ENCODE assay signal across 27 cellular contexts in genomic region chr11:10780040-10780439, GRCh38. TPM values are rescaled to one million over a fixed set of nuclear protein-coding genes. Genes with fewer than 3 reads are reported as not detected.
DNase-seq lines count a peak whose midpoint lies in the region; ATAC-seq and TF ChIP-seq lines count a peak whose summit lies in the region.
"Had no signal": no experiment of that assay in that cellular context is flagged by ENCODE, and none has a peak within 500 bp of the region (broad histone marks: within the 10 kb centered on the region; RNA-seq: fewer than 3 reads in every experiment).

No MANE protein-coding gene starts in this region.

- peaks cover 3% of the 10 kb centered on the region for H3K4me1 Mint-ChIP-seq in T-helper 17 cell
- H3K4me1 Mint-ChIP-seq: CD8-positive, alpha-beta memory T cell had no signal

- H3K4me1 ChIP-seq in HCT116 (ENCODE audit: control insufficient read depth in 1 of 2, insufficient read depth in 2 of 2, low read length in 2 of 2) = no peaks in the 10 kb centered on the region
- H3K4me1 ChIP-seq in smooth muscle cell (ENCODE audit: low read depth) = peaks cover 24% of the 10 kb centered on the region
- H3K4me1 ChIP-seq in ascending aorta = no peaks in the 10 kb centered on the region

- H3K4me3 ChIP-seq in HCT116 (replicated peaks in 1 of 2; ENCODE audit: low read depth in 1 of 2, low read length in 2 of 2) (no peak overlapping the region), epithelial cell of esophagus (ENCODE audit: low read length) (no peak overlapping the region), smooth muscle cell (no peak overlapping the region), ascending aorta (no peak overlapping the region)
- H3K4me3 ChIP-seq: GM12878, SJCRH30 had no signal

- no peaks in the 10 kb centered on the region for H3K27me3 Mint-ChIP-seq in T-helper 17 cell
- H3K27me3 Mint-ChIP-seq: CD8-positive, alpha-beta memory T cell; IgD-negative memory B cell had no signal

- peaks cover 8% of the 10 kb centered on the region for H3K36me3 Mint-ChIP-seq in T-helper 17 cell (ENCODE audit: low read depth)

- DNase-seq in HCT116 (ENCODE audit: low read depth, low spot score) = no peak
- DNase-seq in T-helper 17 cell = no peak
- DNase-seq in epithelial cell of esophagus (ENCODE audit: low read depth) = peak; percentile 24
- DNase-seq in smooth muscle cell (lab: John Stamatoyannopoulos, UW; ENCODE audit: unreplicated experiment) = no peak
- no peak for DNase-seq in stimulated activated CD4-positive, alpha-beta T cell treated with anti-CD3 and anti-CD28 coated beads, Interleukin-12 subunit alpha, Interleukin-12 subunit beta, amount 100 ng/mL, for 4 hours
- DNase-seq in AML-193 (lab: John Stamatoyannopoulos, UW) = no peak
- no peak for DNase-seq in ascending aorta (ENCODE audit: low spot score in 2 of 2)
- DNase-seq: BE2C; CD8-positive, alpha-beta memory T cell; DMS 273 treated with DMSO at 0.1 percent for 48 hours; DMS79; EL; GDM1; HCEC 1CT; NCI-H1092; NCI-H1436; NCI-H187 treated with DMSO at 0.1 percent for 48 hours; NCI-H524 treated with DMSO at 0.1 percent for 48 hours; NCI-H82; NK-92 treated with Interleukin-12 subunit alpha and Interleukin-12 subunit beta, amount 100 ng/mL, for 24 hours; PC-3; SJCRH30 had no signal

- H3K27ac ChIP-seq in HCT116 (ENCODE audit: low read depth, low read length) (no peak overlapping the region), smooth muscle cell (ENCODE audit: low read depth) (peak overlapping the region; percentile 99), ascending aorta (no peak overlapping the region)
- H3K27ac ChIP-seq: HL-60, SJCRH30 had no signal

- RAD21 ChIA-PET in HCT116 (lab: Charles Lee; ENCODE audit: low non-redundant PET in 1 of 2, low total read pairs in 2 of 2, uncharacterized antibody in 2 of 2, unreplicated experiment in 2 of 2) = no interaction called here

- WGBS in smooth muscle cell (ENCODE audit: low lambda C conversion rate) = 72% methylated on average over 2 of the region's 2 CpGs

- no peaks in the 10 kb centered on the region for H3K27me3 ChIP-seq in HCT116 (ENCODE audit: insufficient read depth, low read length)
- no peaks in the 10 kb centered on the region for H3K27me3 ChIP-seq in smooth muscle cell (ENCODE audit: low read depth)
- H3K27me3 ChIP-seq in ascending aorta = no peaks in the 10 kb centered on the region
- H3K27me3 ChIP-seq: BE2C, SJCRH30 had no signal

- no peak overlapping the region for H3K9ac ChIP-seq in HCT116 (ENCODE audit: low read length)
- H3K9ac ChIP-seq in smooth muscle cell (ENCODE audit: low read depth) = no peak overlapping the region

- no peak overlapping the region for H3K4me3 Mint-ChIP-seq in T-helper 17 cell
- H3K4me3 Mint-ChIP-seq: CD14-positive monocyte; CD8-positive, alpha-beta memory T cell; IgD-negative memory B cell had no signal

- no peaks in the 10 kb centered on the region for H3K9me2 ChIP-seq in HCT116 (ENCODE audit: insufficient read depth)

- TF ChIP-seq RAD21 in HCT116 (IDR thresholded peaks at IDR 0.05; ENCODE audit: low read depth) = no peak

- CTCF ChIA-PET in HCT116 (lab: Charles Lee) = no interaction called here

- intact Hi-C loops in HCT116 (cut with micrococcal nuclease) = no loop called here
- intact Hi-C loops in ascending aorta (cut with DNase I) = no loop called here

- TF ChIP-seq CTCF in HCT116 (IDR thresholded peaks at IDR 0.05 in 2 of 3, conservative IDR thresholded peaks at IDR 0.05 in 1 of 3; ENCODE audit: borderline replicate concordance in 1 of 3, insufficient read depth in 1 of 3, low read depth in 2 of 3, low read length in 2 of 3) (no peak), epithelial cell of esophagus (IDR thresholded peaks at IDR 0.05; ENCODE audit: insufficient read depth, low read depth, low read length, missing control alignments) (no peak), smooth muscle cell (IDR thresholded peaks at IDR 0.05; ENCODE audit: borderline replicate concordance, insufficient read depth, poor library complexity, severe bottlenecking) (no peak), ascending aorta (IDR thresholded peaks at IDR 0.05) (no peak)

- H3K4me2 ChIP-seq in HCT116 (ENCODE audit: low read length) = no peak overlapping the region
- H3K4me2 ChIP-seq in smooth muscle cell = no peak overlapping the region

- peak overlapping the region; percentile 24 for H3K27ac Mint-ChIP-seq in T-helper 17 cell
- H3K27ac Mint-ChIP-seq: CD14-positive monocyte had no signal

- H2AFZ ChIP-seq in HCT116 (ENCODE audit: low read depth, low read length, poor library complexity, severe bottlenecking) (no peak overlapping the region), smooth muscle cell (ENCODE audit: low read depth) (no peak overlapping the region)

- ATAC-seq in HCT116 = peak; percentile 47; the same call in 1 of the 2 replicates
- no peak for ATAC-seq in T-helper 17 cell
- ATAC-seq: GM12878, PC-3, Right ventricle myocardium inferior had no signal

- peaks cover 31% of the 10 kb centered on the region for H3F3A ChIP-seq in smooth muscle cell (ENCODE audit: low read depth)

- POLR2A ChIA-PET in HCT116 (lab: Charles Lee) = no interaction called here

- no peak for TF ChIP-seq POLR2A in HCT116 (IDR thresholded peaks at IDR 0.05; ENCODE audit: borderline replicate concordance, extremely low read depth, insufficient read depth, insufficient read length)

- H3K36me3 ChIP-seq in HCT116 (ENCODE audit: control insufficient read depth in 1 of 2, insufficient read depth in 2 of 2, low read length in 2 of 2) = peaks cover 39% of the 10 kb centered on the region in 2 experiments
- H3K36me3 ChIP-seq in smooth muscle cell (ENCODE audit: low read depth) = peaks cover 7% of the 10 kb centered on the region
- peaks cover 33 to 45% of the 10 kb centered on the region in 2 donors for H3K36me3 ChIP-seq in ascending aorta

- H3K79me2 ChIP-seq in HCT116 (ENCODE audit: insufficient read depth, low read length) (no peaks in the 10 kb centered on the region), smooth muscle cell (ENCODE audit: low read depth) (no peaks in the 10 kb centered on the region)

- H4K20me1 ChIP-seq in HCT116 (ENCODE audit: insufficient read depth) (no peaks in the 10 kb centered on the region), smooth muscle cell (ENCODE audit: low read depth) (no peaks in the 10 kb centered on the region)

- no TSS peak for BruUV-seq in HCT116 (replicated peaks; lab: Mats Ljungman, UMichigan)

- H3K9me3 ChIP-seq in HCT116 (ENCODE audit: control insufficient read depth in 1 of 2, insufficient read depth in 1 of 2, low read depth in 1 of 2, low read length in 2 of 2) (no peaks in the 10 kb centered on the region), T-helper 17 cell (ENCODE audit: control insufficient read depth, low read length, poor library complexity, severe bottlenecking) (no peaks in the 10 kb centered on the region), smooth muscle cell (replicated peaks; ENCODE audit: low read depth) (no peaks in the 10 kb centered on the region), ascending aorta (no peaks in the 10 kb centered on the region)
- H3K9me3 ChIP-seq: BE2C, SJCRH30 had no signal

TF ChIP-seq in HCT116, 20 proteins besides CTCF, POLR2A, EP300 and RAD21:
- TF ChIP-seq ELF1 (IDR thresholded peaks at IDR 0.05; ENCODE audit: borderline replicate concordance, low read depth) (no peak), SIN3A (IDR thresholded peaks at IDR 0.05; ENCODE audit: low read depth) (no peak), EZH2phosphoT487 (IDR thresholded peaks at IDR 0.05; ENCODE audit: borderline replicate concordance) (no peak), FOSL1 (IDR thresholded peaks at IDR 0.05; ENCODE audit: low read depth) (no peak)

RNA-seq across cellular contexts. Expression of gene EIF4G2, which starts 28.7 kb away (rescaled TPM):
- 888 TPM for total RNA-seq in HCT116 (2021; ENCODE audit: unreplicated experiment)
- 257 and 341 TPM in 2 replicates for polyA plus RNA-seq in HCT116 (2012)
- 100 to 1,000 TPM; 819 to 942 TPM for total RNA-seq in T-helper 17 cell
- total RNA-seq in smooth muscle cell = 1,014 and 1,033 TPM in 2 replicates
- 658 and 666 TPM in 2 replicates for polyA plus RNA-seq in smooth muscle cell
- total RNA-seq in ascending aorta = 311 TPM

RNA-seq across cellular contexts. Expression of gene CTR9, which starts 29.0 kb away (rescaled TPM):
- total RNA-seq in HCT116 (2021; ENCODE audit: unreplicated experiment) = 68.4 TPM
- 23.7 and 33.3 TPM in 2 replicates for polyA plus RNA-seq in HCT116 (2012)
- 10 to 100 TPM; 27.3 to 28.8 TPM for total RNA-seq in T-helper 17 cell
- 27.5 and 29.3 TPM in 2 replicates for total RNA-seq in smooth muscle cell
- polyA plus RNA-seq in smooth muscle cell = 25.1 and 28.4 TPM in 2 replicates
- 3.1 TPM for total RNA-seq in ascending aorta
